ENCODE assay signal across 1 cellular context in the genomic region with DNA sequence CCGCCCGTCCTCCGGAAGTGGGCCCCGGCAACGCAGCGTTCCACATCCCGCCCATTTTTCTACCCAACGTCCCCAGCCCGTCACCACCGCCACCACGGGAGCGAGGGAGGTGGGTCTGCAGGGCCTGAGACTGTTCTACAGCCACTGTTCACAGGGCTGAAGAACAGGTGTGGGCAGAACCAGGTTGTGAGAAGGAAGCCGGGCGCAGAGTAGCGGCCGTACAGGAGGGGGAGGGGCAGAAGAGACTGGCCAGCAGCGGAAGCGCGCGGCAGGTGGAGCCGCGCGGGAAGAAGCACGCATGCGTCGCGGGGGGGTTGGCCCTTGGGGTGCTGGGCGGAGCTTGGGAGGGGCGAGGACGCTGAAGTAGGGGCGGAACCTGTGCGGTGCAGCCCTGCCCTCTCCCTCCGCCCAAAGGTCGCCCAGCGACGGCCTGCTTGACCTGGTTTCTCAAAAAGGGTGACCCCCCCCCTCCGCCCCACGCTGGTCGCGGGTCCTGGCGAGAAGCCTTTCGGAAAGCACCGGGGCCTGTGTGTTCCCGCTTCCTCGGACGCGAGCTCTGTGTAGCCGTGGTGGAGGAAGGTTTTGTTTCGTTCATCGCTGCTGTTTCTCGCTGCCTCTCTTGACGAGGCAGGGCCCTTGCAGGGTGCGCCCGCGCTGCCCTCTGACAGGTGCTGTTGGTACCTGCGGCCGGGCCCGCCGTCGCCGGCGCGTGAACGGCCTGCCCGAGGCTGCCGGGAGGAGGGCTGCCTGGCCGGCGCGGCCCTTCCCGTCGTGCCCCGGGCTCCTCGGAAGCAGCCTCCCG.
TF ChIP-seq lines count a peak whose summit lies in the region.

No MANE protein-coding gene starts in this region.

TF ChIP-seq in HEK293, 187 proteins besides CTCF, POLR2A, EP300 and RAD21 (continued from another document and continues in another):
- TF ChIP-seq, protein P1, sequence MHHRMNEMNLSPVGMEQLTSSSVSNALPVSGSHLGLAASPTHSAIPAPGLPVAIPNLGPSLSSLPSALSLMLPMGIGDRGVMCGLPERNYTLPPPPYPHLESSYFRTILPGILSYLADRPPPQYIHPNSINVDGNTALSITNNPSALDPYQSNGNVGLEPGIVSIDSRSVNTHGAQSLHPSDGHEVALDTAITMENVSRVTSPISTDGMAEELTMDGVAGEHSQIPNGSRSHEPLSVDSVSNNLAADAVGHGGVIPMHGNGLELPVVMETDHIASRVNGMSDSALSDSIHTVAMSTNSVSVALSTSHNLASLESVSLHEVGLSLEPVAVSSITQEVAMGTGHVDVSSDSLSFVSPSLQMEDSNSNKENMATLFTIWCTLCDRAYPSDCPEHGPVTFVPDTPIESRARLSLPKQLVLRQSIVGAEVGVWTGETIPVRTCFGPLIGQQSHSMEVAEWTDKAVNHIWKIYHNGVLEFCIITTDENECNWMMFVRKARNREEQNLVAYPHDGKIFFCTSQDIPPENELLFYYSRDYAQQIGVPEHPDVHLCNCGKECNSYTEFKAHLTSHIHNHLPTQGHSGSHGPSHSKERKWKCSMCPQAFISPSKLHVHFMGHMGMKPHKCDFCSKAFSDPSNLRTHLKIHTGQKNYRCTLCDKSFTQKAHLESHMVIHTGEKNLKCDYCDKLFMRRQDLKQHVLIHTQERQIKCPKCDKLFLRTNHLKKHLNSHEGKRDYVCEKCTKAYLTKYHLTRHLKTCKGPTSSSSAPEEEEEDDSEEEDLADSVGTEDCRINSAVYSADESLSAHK (tag by site-specific recombination; IDR thresholded peaks at IDR 0.05) = no peak
- TF ChIP-seq ZNF571 (tag by site-specific recombination; IDR thresholded peaks at IDR 0.05) (no peak), SCRT1 (tag by site-specific recombination; IDR thresholded peaks at IDR 0.05; ENCODE audit: borderline replicate concordance) (peak; percentile 95), ZNF157 (tag by site-specific recombination; IDR thresholded peaks at IDR 0.05) (no peak), ZNF24 (tag by site-specific recombination; IDR thresholded peaks at IDR 0.05) (peak; percentile 30; the same call in 1 of the 2 replicates), ZFP41 (tag by site-specific recombination; IDR thresholded peaks at IDR 0.05; ENCODE audit: borderline replicate concordance) (no peak), OVOL3 (tag by site-specific recombination; IDR thresholded peaks at IDR 0.05) (peak; percentile 55; the same call in 1 of the 2 replicates), ZNF549 (tag by site-specific recombination; IDR thresholded peaks at IDR 0.05) (no peak), REPIN1 (tag by site-specific recombination; IDR thresholded peaks at IDR 0.05; ENCODE audit: low read depth) (peak; percentile 56; the same call in 1 of the 2 replicates), ZNF19 (tag by site-specific recombination; IDR thresholded peaks at IDR 0.05; ENCODE audit: low read depth) (no peak), ZBTB20 (tag by site-specific recombination; IDR thresholded peaks at IDR 0.05) (peak; percentile 77), ZNF677 (tag by site-specific recombination; IDR thresholded peaks at IDR 0.05) (no peak), ZNF510 (tag by site-specific recombination; IDR thresholded peaks at IDR 0.05; ENCODE audit: insufficient replicate concordance) (no peak), YY1 (tag by site-specific recombination; IDR thresholded peaks at IDR 0.05) (no peak), KLF9 (tag by site-specific recombination; IDR thresholded peaks at IDR 0.05; ENCODE audit: low read depth) (peak; percentile 92), ZFP69B (tag by site-specific recombination; IDR thresholded peaks at IDR 0.05) (peak; percentile 99), ZNF311 (tag by site-specific recombination; IDR thresholded peaks at IDR 0.05; ENCODE audit: borderline replicate concordance) (no peak), GLIS1 (tag by site-specific recombination; IDR thresholded peaks at IDR 0.05) (peak; percentile 39; the same call in 1 of the 2 replicates), ZNF654 (tag by site-specific recombination; IDR thresholded peaks at IDR 0.05; ENCODE audit: low read depth) (no peak), ZNF544 (tag by site-specific recombination; IDR thresholded peaks at IDR 0.05) (no peak), ZNF501 (tag by site-specific recombination; IDR thresholded peaks at IDR 0.05) (peak; percentile 88), SP3 (tag by site-specific recombination; IDR thresholded peaks at IDR 0.05) (peak; percentile 95), BCL11A (tag by site-specific recombination; IDR thresholded peaks at IDR 0.05; ENCODE audit: low read depth) (peak; percentile 88), ZNF548 (tag by site-specific recombination; IDR thresholded peaks at IDR 0.05) (no peak), ZNF624 (tag by site-specific recombination; IDR thresholded peaks at IDR 0.05) (no peak), ZNF837 (tag by site-specific recombination; IDR thresholded peaks at IDR 0.05) (no peak), ZSCAN16 (tag by site-specific recombination; IDR thresholded peaks at IDR 0.05) (no peak), ZNF114 (tag by site-specific recombination; IDR thresholded peaks at IDR 0.05) (no peak), ZNF2 (tag by site-specific recombination; IDR thresholded peaks at IDR 0.05) (peak; percentile 96), ZEB2 (tag by site-specific recombination; IDR thresholded peaks at IDR 0.05) (peak; percentile 81), ZNF555 (tag by site-specific recombination; conservative IDR thresholded peaks at IDR 0.05) (no peak), ZBTB17 (tag by site-specific recombination; IDR thresholded peaks at IDR 0.05) (0 out of 2 replicates have a peak, but pooled peaks have one; percentile 38), GLI2 (tag by site-specific recombination; IDR thresholded peaks at IDR 0.05; ENCODE audit: borderline replicate concordance, low read depth) (no peak), ZFHX2 (tag by site-specific recombination; conservative IDR thresholded peaks at IDR 0.05) (no peak), ZSCAN23 (tag by site-specific recombination; IDR thresholded peaks at IDR 0.05) (no peak), ZNF335 (tag by site-specific recombination; conservative IDR thresholded peaks at IDR 0.05) (peak; percentile 97), ZNF132 (tag by site-specific recombination; IDR thresholded peaks at IDR 0.05; ENCODE audit: borderline replicate concordance) (no peak), HOXC10 (CRISPR knock-in tag; IDR thresholded peaks at IDR 0.05) (no peak), ZNF521 (tag by site-specific recombination; IDR thresholded peaks at IDR 0.05) (no peak)
- TF ChIP-seq, protein P2, sequence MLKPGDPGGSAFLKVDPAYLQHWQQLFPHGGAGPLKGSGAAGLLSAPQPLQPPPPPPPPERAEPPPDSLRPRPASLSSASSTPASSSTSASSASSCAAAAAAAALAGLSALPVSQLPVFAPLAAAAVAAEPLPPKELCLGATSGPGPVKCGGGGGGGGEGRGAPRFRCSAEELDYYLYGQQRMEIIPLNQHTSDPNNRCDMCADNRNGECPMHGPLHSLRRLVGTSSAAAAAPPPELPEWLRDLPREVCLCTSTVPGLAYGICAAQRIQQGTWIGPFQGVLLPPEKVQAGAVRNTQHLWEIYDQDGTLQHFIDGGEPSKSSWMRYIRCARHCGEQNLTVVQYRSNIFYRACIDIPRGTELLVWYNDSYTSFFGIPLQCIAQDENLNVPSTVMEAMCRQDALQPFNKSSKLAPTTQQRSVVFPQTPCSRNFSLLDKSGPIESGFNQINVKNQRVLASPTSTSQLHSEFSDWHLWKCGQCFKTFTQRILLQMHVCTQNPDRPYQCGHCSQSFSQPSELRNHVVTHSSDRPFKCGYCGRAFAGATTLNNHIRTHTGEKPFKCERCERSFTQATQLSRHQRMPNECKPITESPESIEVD (tag by site-specific recombination; IDR thresholded peaks at IDR 0.05) = no peak
- TF ChIP-seq, protein P3, sequence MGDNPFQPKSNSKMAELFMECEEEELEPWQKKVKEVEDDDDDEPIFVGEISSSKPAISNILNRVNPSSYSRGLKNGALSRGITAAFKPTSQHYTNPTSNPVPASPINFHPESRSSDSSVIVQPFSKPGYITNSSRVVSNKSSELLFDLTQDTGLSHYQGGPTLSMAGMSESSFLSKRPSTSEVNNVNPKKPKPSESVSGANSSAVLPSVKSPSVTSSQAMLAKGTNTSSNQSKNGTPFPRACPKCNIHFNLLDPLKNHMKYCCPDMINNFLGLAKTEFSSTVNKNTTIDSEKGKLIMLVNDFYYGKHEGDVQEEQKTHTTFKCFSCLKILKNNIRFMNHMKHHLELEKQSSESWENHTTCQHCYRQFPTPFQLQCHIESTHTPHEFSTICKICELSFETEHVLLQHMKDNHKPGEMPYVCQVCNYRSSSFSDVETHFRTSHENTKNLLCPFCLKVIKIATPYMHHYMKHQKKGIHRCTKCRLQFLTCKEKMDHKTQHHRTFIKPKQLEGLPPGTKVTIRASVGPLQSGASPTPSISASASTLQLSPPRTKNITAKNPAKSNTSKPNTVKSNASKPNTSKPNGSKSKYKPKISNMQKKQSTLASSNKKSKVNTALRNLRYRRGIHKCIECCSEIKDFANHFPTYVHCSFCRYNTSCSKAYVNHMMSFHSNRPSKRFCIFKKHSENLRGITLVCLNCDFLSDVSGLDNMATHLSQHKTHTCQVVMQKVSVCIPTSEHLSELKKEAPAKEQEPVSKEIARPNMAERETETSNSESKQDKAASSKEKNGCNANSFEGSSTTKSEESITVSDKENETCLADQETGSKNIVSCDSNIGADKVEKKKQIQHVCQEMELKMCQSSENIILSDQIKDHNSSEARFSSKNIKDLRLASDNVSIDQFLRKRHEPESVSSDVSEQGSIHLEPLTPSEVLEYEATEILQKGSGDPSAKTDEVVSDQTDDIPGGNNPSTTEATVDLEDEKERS (tag by site-specific recombination; IDR thresholded peaks at IDR 0.05) = no peak
- TF ChIP-seq, protein P4, sequence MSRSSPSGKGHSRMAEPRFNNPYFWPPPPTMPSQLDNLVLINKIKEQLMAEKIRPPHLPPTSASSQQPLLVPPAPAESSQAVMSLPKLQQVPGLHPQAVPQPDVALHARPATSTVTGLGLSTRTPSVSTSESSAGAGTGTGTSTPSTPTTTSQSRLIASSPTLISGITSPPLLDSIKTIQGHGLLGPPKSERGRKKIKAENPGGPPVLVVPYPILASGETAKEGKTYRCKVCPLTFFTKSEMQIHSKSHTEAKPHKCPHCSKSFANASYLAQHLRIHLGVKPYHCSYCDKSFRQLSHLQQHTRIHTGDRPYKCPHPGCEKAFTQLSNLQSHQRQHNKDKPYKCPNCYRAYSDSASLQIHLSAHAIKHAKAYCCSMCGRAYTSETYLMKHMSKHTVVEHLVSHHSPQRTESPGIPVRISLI (tag by site-specific recombination; IDR thresholded peaks at IDR 0.05) = no peak
- TF ChIP-seq, protein P5, sequence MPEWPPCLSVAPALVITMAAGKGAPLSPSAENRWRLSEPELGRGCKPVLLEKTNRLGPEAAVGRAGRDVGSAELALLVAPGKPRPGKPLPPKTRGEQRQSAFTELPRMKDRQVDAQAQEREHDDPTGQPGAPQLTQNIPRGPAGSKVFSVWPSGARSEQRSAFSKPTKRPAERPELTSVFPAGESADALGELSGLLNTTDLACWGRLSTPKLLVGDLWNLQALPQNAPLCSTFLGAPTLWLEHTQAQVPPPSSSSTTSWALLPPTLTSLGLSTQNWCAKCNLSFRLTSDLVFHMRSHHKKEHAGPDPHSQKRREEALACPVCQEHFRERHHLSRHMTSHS (tag by site-specific recombination; IDR thresholded peaks at IDR 0.05) = no peak
- TF ChIP-seq, protein P6, sequence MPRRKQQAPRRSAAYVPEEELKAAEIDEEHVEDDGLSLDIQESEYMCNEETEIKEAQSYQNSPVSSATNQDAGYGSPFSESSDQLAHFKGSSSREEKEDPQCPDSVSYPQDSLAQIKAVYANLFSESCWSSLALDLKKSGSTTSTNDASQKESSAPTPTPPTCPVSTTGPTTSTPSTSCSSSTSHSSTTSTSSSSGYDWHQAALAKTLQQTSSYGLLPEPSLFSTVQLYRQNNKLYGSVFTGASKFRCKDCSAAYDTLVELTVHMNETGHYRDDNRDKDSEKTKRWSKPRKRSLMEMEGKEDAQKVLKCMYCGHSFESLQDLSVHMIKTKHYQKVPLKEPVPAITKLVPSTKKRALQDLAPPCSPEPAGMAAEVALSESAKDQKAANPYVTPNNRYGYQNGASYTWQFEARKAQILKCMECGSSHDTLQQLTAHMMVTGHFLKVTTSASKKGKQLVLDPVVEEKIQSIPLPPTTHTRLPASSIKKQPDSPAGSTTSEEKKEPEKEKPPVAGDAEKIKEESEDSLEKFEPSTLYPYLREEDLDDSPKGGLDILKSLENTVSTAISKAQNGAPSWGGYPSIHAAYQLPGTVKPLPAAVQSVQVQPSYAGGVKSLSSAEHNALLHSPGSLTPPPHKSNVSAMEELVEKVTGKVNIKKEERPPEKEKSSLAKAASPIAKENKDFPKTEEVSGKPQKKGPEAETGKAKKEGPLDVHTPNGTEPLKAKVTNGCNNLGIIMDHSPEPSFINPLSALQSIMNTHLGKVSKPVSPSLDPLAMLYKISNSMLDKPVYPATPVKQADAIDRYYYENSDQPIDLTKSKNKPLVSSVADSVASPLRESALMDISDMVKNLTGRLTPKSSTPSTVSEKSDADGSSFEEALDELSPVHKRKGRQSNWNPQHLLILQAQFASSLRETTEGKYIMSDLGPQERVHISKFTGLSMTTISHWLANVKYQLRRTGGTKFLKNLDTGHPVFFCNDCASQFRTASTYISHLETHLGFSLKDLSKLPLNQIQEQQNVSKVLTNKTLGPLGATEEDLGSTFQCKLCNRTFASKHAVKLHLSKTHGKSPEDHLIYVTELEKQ (tag by site-specific recombination; IDR thresholded peaks at IDR 0.05; ENCODE audit: borderline replicate concordance) = no peak
- TF ChIP-seq, protein P7, sequence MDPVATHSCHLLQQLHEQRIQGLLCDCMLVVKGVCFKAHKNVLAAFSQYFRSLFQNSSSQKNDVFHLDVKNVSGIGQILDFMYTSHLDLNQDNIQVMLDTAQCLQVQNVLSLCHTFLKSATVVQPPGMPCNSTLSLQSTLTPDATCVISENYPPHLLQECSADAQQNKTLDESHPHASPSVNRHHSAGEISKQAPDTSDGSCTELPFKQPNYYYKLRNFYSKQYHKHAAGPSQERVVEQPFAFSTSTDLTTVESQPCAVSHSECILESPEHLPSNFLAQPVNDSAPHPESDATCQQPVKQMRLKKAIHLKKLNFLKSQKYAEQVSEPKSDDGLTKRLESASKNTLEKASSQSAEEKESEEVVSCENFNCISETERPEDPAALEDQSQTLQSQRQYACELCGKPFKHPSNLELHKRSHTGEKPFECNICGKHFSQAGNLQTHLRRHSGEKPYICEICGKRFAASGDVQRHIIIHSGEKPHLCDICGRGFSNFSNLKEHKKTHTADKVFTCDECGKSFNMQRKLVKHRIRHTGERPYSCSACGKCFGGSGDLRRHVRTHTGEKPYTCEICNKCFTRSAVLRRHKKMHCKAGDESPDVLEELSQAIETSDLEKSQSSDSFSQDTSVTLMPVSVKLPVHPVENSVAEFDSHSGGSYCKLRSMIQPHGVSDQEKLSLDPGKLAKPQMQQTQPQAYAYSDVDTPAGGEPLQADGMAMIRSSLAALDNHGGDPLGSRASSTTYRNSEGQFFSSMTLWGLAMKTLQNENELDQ (tag by site-specific recombination; IDR thresholded peaks at IDR 0.05; ENCODE audit: low read depth) = no peak
- TF ChIP-seq, protein P8, sequence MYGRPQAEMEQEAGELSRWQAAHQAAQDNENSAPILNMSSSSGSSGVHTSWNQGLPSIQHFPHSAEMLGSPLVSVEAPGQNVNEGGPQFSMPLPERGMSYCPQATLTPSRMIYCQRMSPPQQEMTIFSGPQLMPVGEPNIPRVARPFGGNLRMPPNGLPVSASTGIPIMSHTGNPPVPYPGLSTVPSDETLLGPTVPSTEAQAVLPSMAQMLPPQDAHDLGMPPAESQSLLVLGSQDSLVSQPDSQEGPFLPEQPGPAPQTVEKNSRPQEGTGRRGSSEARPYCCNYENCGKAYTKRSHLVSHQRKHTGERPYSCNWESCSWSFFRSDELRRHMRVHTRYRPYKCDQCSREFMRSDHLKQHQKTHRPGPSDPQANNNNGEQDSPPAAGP (tag by site-specific recombination; IDR thresholded peaks at IDR 0.05) = peak; percentile 65
